In genomic region chr6:164068533-164068932, GRCh38 we compare ENCODE assay signal across 22 cellular contexts.
"Had no signal": no experiment of that assay in that cellular context is flagged by ENCODE, and none has a peak within 500 bp of the region (broad histone marks: within the 10 kb centered on the region; RNA-seq: fewer than 3 reads in every experiment).

No MANE protein-coding gene starts in this region.

- H3K9me2 ChIP-seq: SK-N-SH had no signal

- ATAC-seq: activated CD4-positive, alpha-beta T cell treated with anti-CD3 and anti-CD28 coated beads for 36 hours; activated T-cell treated with anti-CD3 and anti-CD28 coated beads, Interleukin-2, amount 50 U/mL, for 72 hours; body of pancreas; PC-3 had no signal

- DNase-seq: activated CD4-positive, alpha-beta memory T cell treated with anti-CD3 and anti-CD28 coated beads, Interleukin-2, amount 10 ng/mL, durations not matched to agents 7 days and 5 days; activated CD4-positive, alpha-beta T cell treated with anti-CD3 and anti-CD28 coated beads for 36 hours; activated CD4-positive, alpha-beta T cell treated with anti-CD3 and anti-CD28 coated beads, Interleukin-2, amount 50 U/mL, for 1 hour; activated CD4-positive, CD25-positive, alpha-beta regulatory T cell; activated CD8-positive, alpha-beta memory T cell treated with anti-CD3 and anti-CD28 coated beads, Interleukin-2, amount 50 U/mL, for 4 hours; activated naive CD4-positive, alpha-beta T cell treated with anti-CD3 and anti-CD28 coated beads, Interleukin-2, amount 50 U/mL, for 16 hours; activated naive CD8-positive, alpha-beta T cell treated with anti-CD3 and anti-CD28 coated beads, Interleukin-2, amount 10 ng/mL, durations not matched to agents 7 days and 5 days; activated T-cell treated with anti-CD3 and anti-CD28 coated beads, Interleukin-2, amount 50 U/mL, for 72 hours; aorta; body of pancreas; MM.1S; NCI-H1105; NCI-H1436 treated with DMSO at 0.1 percent for 48 hours; NCI-H187; NCI-H2081; NCI-H510A treated with DMSO at 0.1 percent for 48 hours; PC-3; SK-N-SH; T-helper 1 cell had no signal

- H3K4me1 ChIP-seq: body of pancreas had no signal

- FAIRE-seq: RCC 7860 had no signal

- H3K27me3 Mint-ChIP-seq: activated CD4-positive, alpha-beta memory T cell treated with anti-CD3 and anti-CD28 coated beads, Interleukin-2, amount 10 ng/mL, durations not matched to agents 7 days and 5 days; activated CD4-positive, alpha-beta T cell treated with anti-CD3 and anti-CD28 coated beads for 36 hours; activated naive CD8-positive, alpha-beta T cell treated with anti-CD3 and anti-CD28 coated beads, Interleukin-2, amount 10 ng/mL, durations not matched to agents 7 days and 5 days had no signal

- H3K9me3 Mint-ChIP-seq: activated CD4-positive, alpha-beta memory T cell treated with anti-CD3 and anti-CD28 coated beads, Interleukin-2, amount 10 ng/mL, durations not matched to agents 7 days and 5 days had no signal

- H3K36me3 Mint-ChIP-seq: activated naive CD8-positive, alpha-beta T cell treated with anti-CD3 and anti-CD28 coated beads, Interleukin-2, amount 10 ng/mL, durations not matched to agents 7 days and 5 days had no signal

- H3K4me3 Mint-ChIP-seq: activated CD4-positive, alpha-beta memory T cell treated with anti-CD3 and anti-CD28 coated beads, Interleukin-2, amount 10 ng/mL, durations not matched to agents 7 days and 5 days; activated CD4-positive, alpha-beta T cell treated with anti-CD3 and anti-CD28 coated beads for 36 hours; activated naive CD8-positive, alpha-beta T cell treated with anti-CD3 and anti-CD28 coated beads, Interleukin-2, amount 10 ng/mL, durations not matched to agents 7 days and 5 days; activated T-cell treated with anti-CD3 and anti-CD28 coated beads, Interleukin-2, amount 50 U/mL, for 72 hours had no signal

- H3K9me3 ChIP-seq: body of pancreas had no signal

- H3K4me3 ChIP-seq: body of pancreas had no signal

- H3K27me3 ChIP-seq: body of pancreas had no signal

- H3K4me1 Mint-ChIP-seq: activated CD4-positive, alpha-beta memory T cell treated with anti-CD3 and anti-CD28 coated beads, Interleukin-2, amount 10 ng/mL, durations not matched to agents 7 days and 5 days; activated CD4-positive, alpha-beta T cell treated with anti-CD3 and anti-CD28 coated beads for 36 hours; activated naive CD8-positive, alpha-beta T cell treated with anti-CD3 and anti-CD28 coated beads, Interleukin-2, amount 10 ng/mL, durations not matched to agents 7 days and 5 days had no signal

- H3K27ac ChIP-seq: body of pancreas, VCaP had no signal

- H3K9ac ChIP-seq: SK-N-SH had no signal

- H3K27ac Mint-ChIP-seq: activated CD4-positive, alpha-beta memory T cell treated with anti-CD3 and anti-CD28 coated beads, Interleukin-2, amount 10 ng/mL, durations not matched to agents 7 days and 5 days; activated CD4-positive, alpha-beta T cell treated with anti-CD3 and anti-CD28 coated beads for 36 hours; activated naive CD8-positive, alpha-beta T cell treated with anti-CD3 and anti-CD28 coated beads, Interleukin-2, amount 10 ng/mL, durations not matched to agents 7 days and 5 days; activated T-helper 2 cell treated with anti-CD3 and anti-CD28 coated beads, Interferon-gamma antibody, Interleukin-2, Interleukin-4, amounts not matched to agents 10 μg/mL and 5 μg/mL and 100 μg/mL, durations not matched to agents 14 hours and 24 hours and 36 hours had no signal

- H3K4me2 ChIP-seq: SK-N-SH had no signal
